In the genomic region with DNA sequence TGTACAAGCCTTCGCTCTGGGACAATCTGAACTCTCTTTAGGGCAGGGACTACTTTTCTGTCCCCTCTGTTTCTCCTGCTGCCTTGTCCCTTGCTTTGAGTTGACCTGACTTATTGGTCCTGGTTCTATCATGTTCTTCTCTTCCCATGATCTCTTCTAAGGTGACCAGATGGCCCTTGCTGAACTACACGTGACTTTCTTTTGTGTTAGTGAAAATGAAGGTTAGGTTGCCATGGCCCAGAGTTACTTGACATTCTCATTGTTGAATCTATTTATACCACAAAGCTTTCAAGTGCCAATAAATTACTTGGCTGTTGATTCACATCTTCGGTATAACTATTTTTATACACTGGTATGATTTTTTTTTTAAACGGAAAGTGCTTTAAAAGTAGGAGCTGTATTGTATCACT, we compare ENCODE assay signal across 15 cellular contexts. TPM values are rescaled to one million over a fixed set of nuclear protein-coding genes. Genes with fewer than 3 reads are reported as not detected.
A peak's percentile ranks its signal among the peaks of the same experiment; 100 is the strongest.
DNase-seq lines count a peak whose midpoint lies in the region; ATAC-seq and TF ChIP-seq lines count a peak whose summit lies in the region.
"Had no signal": no experiment of that assay in that cellular context is flagged by ENCODE, and none has a peak within 500 bp of the region (broad histone marks: within the 10 kb centered on the region; RNA-seq: fewer than 3 reads in every experiment).

No MANE protein-coding gene starts in this region.

- no peaks in the 10 kb centered on the region for H4K20me1 ChIP-seq in KMS-11 (ENCODE audit: insufficient read depth)

- H3K9me3 ChIP-seq in lower lobe of right lung (no peaks in the 10 kb centered on the region), stomach (no peaks in the 10 kb centered on the region)
- H3K9me3 ChIP-seq: pancreas had no signal

- H3K4me3 ChIP-seq in KMS-11 (IDR thresholded peaks at IDR 0.05; ENCODE audit: insufficient read depth, low read depth, low read length) = no peak overlapping the region
- no peak overlapping the region for H3K4me3 ChIP-seq in lower lobe of right lung
- H3K4me3 ChIP-seq in stomach = no peak overlapping the region
- H3K4me3 ChIP-seq: pancreas had no signal

- H3K27me3 ChIP-seq in KMS-11 (ENCODE audit: insufficient read depth, low read depth) = no peaks in the 10 kb centered on the region
- no peaks in the 10 kb centered on the region for H3K27me3 ChIP-seq in lower lobe of right lung (ENCODE audit: low read depth)
- no peaks in the 10 kb centered on the region for H3K27me3 ChIP-seq in stomach
- H3K27me3 ChIP-seq: foreskin keratinocyte, pancreas had no signal

- H3K27ac ChIP-seq in KMS-11 (peak overlapping the region; percentile 66), lower lobe of right lung (peak overlapping the region; percentile 43), stomach (peak overlapping the region in 4 of 5 donors; percentile 52 to 80 (median 74))
- H3K27ac ChIP-seq: foreskin keratinocyte, pancreas had no signal

- H3K36me3 ChIP-seq in KMS-11 (ENCODE audit: insufficient read depth) = no peaks in the 10 kb centered on the region
- no peaks in the 10 kb centered on the region for H3K36me3 ChIP-seq in lower lobe of right lung
- H3K36me3 ChIP-seq in stomach = no peaks in the 10 kb centered on the region
- H3K36me3 ChIP-seq: pancreas had no signal

- no peak for TF ChIP-seq POLR2A in stomach (IDR thresholded peaks at IDR 0.05)

- ATAC-seq in lower lobe of right lung = peak in 1 of 2 donors; percentile 24
- ATAC-seq: foreskin keratinocyte, pancreas had no signal

- H2AFZ ChIP-seq in KMS-11 (ENCODE audit: low read depth) = peak overlapping the region; percentile 21; the same call in 1 of the 2 replicates

- peak overlapping the region; percentile 36; the same call in 1 of the 2 replicates for H3K4me2 ChIP-seq in KMS-11

- H3K4me1 ChIP-seq in KMS-11 (ENCODE audit: low read depth, poor library complexity, severe bottlenecking) = peaks cover 29% of the 10 kb centered on the region
- peaks cover 36% of the 10 kb centered on the region for H3K4me1 ChIP-seq in lower lobe of right lung
- peaks cover 0 to 32% (median 20%) of the 10 kb centered on the region in 4 donors for H3K4me1 ChIP-seq in stomach
- H3K4me1 ChIP-seq: pancreas had no signal

- TF ChIP-seq CTCF in KMS-11 (conservative IDR thresholded peaks at IDR 0.05; ENCODE audit: low read depth, low read length) (no peak), brain (conservative IDR thresholded peaks at IDR 0.05) (no peak), lower lobe of right lung (IDR thresholded peaks at IDR 0.05) (no peak), stomach (IDR thresholded peaks at IDR 0.05) (no peak)

- intact Hi-C loops in lower lobe of right lung (cut with DNase I) (no loop called here), stomach (cut with DNase I; ENCODE audit: low total_unique reads) (no loop called here)

- no peak overlapping the region for H3K4me3 Mint-ChIP-seq in brain
- H3K4me3 Mint-ChIP-seq: central memory CD8-positive, alpha-beta T cell had no signal

- H3K4me1 Mint-ChIP-seq in brain = peaks cover 24% of the 10 kb centered on the region
- H3K4me1 Mint-ChIP-seq: central memory CD8-positive, alpha-beta T cell had no signal

- peaks cover 4% of the 10 kb centered on the region for H3K27me3 Mint-ChIP-seq in brain
- H3K27me3 Mint-ChIP-seq: central memory CD8-positive, alpha-beta T cell had no signal

- no peak for DNase-seq in lower lobe of right lung
- DNase-seq in stomach = no peak
- no peak for DNase-seq in activated CD8-positive, alpha-beta memory T cell treated with anti-CD3 and anti-CD28 coated beads, Interleukin-2, amount 50 U/mL, for 4 hours
- DNase-seq in ureter (ENCODE audit: low spot score) = no peak
- DNase-seq in activated CD4-positive, alpha-beta T cell treated with anti-CD3 and anti-CD28 coated beads, Interleukin-2, amount 50 U/mL, for 48 hours = no peak
- no peak for DNase-seq in cerebellar cortex (ENCODE audit: low spot score)
- DNase-seq: activated effector memory CD4-positive, alpha-beta T cell treated with Interleukin-2 at 50 U/mL for 16 hours; foreskin keratinocyte; left cardiac atrium; NCI-H1694 treated with DMSO at 0.1 percent for 48 hours; pancreas; substantia nigra had no signal

- no peak for TF ChIP-seq EP300 in stomach (IDR thresholded peaks at IDR 0.05)

- no peaks in the 10 kb centered on the region for H3K36me3 Mint-ChIP-seq in brain

- peak overlapping the region in 3 of 5 experiments; percentile 18 to 75 (median 71) for H3K27ac Mint-ChIP-seq in brain

- no peaks in the 10 kb centered on the region for H3K79me2 ChIP-seq in KMS-11 (ENCODE audit: insufficient read depth, low read depth)

- WGBS in stomach, 5 donors = 41 to 68% (median 67%) methylated on average over 4 of the region's 4 CpGs

- H3K9ac ChIP-seq in KMS-11 = no peak overlapping the region; the same call in 1 of the 2 replicates

- no peaks in the 10 kb centered on the region for H3K9me3 Mint-ChIP-seq in brain
- H3K9me3 Mint-ChIP-seq: central memory CD8-positive, alpha-beta T cell had no signal

RNA-seq across cellular contexts. Expression of gene MRPL33, which starts 24.4 kb away (rescaled TPM):
- 115 TPM for polyA plus RNA-seq in brain (ENCODE audit: insufficient read depth, low read depth, low replicate concordance)
- total RNA-seq in lower lobe of right lung = 93.3 TPM
- 100 to 1,000 TPM in 2 of 5 donors, 10 to 100 TPM in 2, 1 to 10 TPM in 1; 8.2 to 226 (median 25.5) TPM for total RNA-seq in stomach
- 100 to 1,000 TPM; 149 to 268 (median 193) TPM for polyA plus RNA-seq in stomach
- total RNA-seq in ureter = 60.1 TPM
